In the genomic region with DNA sequence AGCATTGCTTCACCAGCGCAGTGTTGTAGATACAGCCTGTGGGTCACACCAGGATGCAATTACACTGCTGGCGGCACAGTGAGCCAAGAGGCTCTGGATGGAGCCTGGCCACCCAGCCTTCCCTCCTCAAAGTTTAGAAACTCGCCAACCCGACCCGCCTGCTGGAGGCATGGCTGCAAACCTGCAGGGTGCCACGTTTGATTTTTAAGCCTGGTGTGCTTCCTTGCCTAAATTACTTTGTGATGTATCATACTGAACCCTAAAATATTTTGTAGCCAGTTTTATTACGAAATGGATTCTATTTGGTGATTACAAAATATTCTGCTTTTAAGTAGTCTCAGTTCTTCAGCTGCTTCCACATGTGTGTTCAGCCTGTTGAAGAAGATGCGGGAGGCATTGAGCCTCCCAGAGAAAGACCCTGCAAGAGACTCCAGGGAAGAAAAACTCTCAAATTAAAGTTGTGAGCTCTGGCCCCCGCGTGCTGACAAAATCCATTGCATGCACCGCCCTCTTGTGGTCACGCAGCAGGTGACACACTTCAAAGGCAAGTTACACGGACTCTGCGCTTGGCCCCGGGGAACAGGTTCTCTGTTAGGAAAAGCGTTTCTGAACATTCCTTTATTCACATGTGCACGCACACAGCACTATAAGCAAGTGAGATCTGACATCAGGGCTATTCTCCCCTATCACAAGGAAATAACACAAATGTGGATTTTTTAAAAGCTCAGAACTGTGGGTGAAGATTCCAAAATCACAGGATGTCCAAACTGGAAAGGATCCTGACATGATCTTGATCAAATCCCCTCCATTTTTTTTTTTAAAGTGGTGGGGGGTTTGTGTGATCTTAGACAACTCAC, we compare ENCODE assay signal across 8 cellular contexts.
A peak's percentile ranks its signal among the peaks of the same experiment; 100 is the strongest.
DNase-seq lines count a peak whose midpoint lies in the region; ATAC-seq and TF ChIP-seq lines count a peak whose summit lies in the region.

No MANE protein-coding gene starts in this region.

- peak; percentile 72 for TF ChIP-seq CTCF in natural killer cell (IDR thresholded peaks at IDR 0.05)

- no peaks in the 10 kb centered on the region for H3K9me3 Mint-ChIP-seq in natural killer cell
- H3K9me3 Mint-ChIP-seq in stimulated activated effector memory CD8-positive, alpha-beta T cell treated with anti-CD3 and anti-CD28 coated beads, Interleukin-12 subunit alpha, Interleukin-12 subunit beta, amount 100 ng/mL, for 72 hours = no peaks in the 10 kb centered on the region

- H3K27me3 ChIP-seq in H7 (ENCODE audit: control insufficient read depth, insufficient read depth, low read length) = no peaks in the 10 kb centered on the region

- ATAC-seq in esophagus mucosa (peak; percentile 59), natural killer cell (peak; percentile 53 to 72 (median 58)), HG02798 (IDR thresholded peaks at IDR 0.05; ENCODE audit: poor library complexity, unreplicated experiment) (no peak)
- peak; percentile 51 for ATAC-seq in stimulated activated effector memory CD8-positive, alpha-beta T cell treated with anti-CD3 and anti-CD28 coated beads, Interleukin-12 subunit alpha, Interleukin-12 subunit beta, amount 100 ng/mL, for 72 hours

- H3K27me3 Mint-ChIP-seq in natural killer cell (ENCODE audit: low read depth in 2 of 2) = peaks cover 15 to 18% of the 10 kb centered on the region in 2 donors

- no peaks in the 10 kb centered on the region for H3K4me1 Mint-ChIP-seq in natural killer cell
- H3K4me1 Mint-ChIP-seq in stimulated activated effector memory CD8-positive, alpha-beta T cell treated with anti-CD3 and anti-CD28 coated beads, Interleukin-12 subunit alpha, Interleukin-12 subunit beta, amount 100 ng/mL, for 72 hours = no peaks in the 10 kb centered on the region

- H3K4me3 Mint-ChIP-seq in natural killer cell = no peak overlapping the region
- no peak overlapping the region for H3K4me3 Mint-ChIP-seq in stimulated activated effector memory CD8-positive, alpha-beta T cell treated with anti-CD3 and anti-CD28 coated beads, Interleukin-12 subunit alpha, Interleukin-12 subunit beta, amount 100 ng/mL, for 72 hours

- no peaks in the 10 kb centered on the region for H3K36me3 ChIP-seq in H7 (replicated peaks; ENCODE audit: control insufficient read depth, insufficient read depth, low read length)

- H3K36me3 Mint-ChIP-seq in natural killer cell = no peaks in the 10 kb centered on the region
- H3K36me3 Mint-ChIP-seq in stimulated activated effector memory CD8-positive, alpha-beta T cell treated with anti-CD3 and anti-CD28 coated beads, Interleukin-12 subunit alpha, Interleukin-12 subunit beta, amount 100 ng/mL, for 72 hours = no peaks in the 10 kb centered on the region

- no peak overlapping the region for H3K27ac Mint-ChIP-seq in natural killer cell
- H3K27ac Mint-ChIP-seq in stimulated activated effector memory CD8-positive, alpha-beta T cell treated with anti-CD3 and anti-CD28 coated beads, Interleukin-12 subunit alpha, Interleukin-12 subunit beta, amount 100 ng/mL, for 72 hours = no peak overlapping the region

- DNase-seq in AG20443 (ENCODE audit: low spot score) = peak; percentile 90
- DNase-seq in H7 = peak; percentile 87
- DNase-seq in NCI-H82 (lab: John Stamatoyannopoulos, UW) = peak; percentile 68
- DNase-seq in activated CD8-positive, alpha-beta memory T cell treated with anti-CD3 and anti-CD28 coated beads, Interleukin-2, amount 50 U/mL, for 24 hours (ENCODE audit: extremely low read depth) = peak; percentile 3
- peak; percentile 33 for DNase-seq in natural killer cell
- DNase-seq in stimulated activated effector memory CD8-positive, alpha-beta T cell treated with anti-CD3 and anti-CD28 coated beads, Interleukin-12 subunit alpha, Interleukin-12 subunit beta, amount 100 ng/mL, for 72 hours (ENCODE audit: low spot score in 2 of 2) = peak; percentile 30 to 67

- intact Hi-C loops in natural killer cell (cut with micrococcal nuclease) = loop anchor here (2.0 kb wide), 1 partner anchor 414 kb away; no protein-coding TSS in a partner anchor

- no peak overlapping the region for H3K4me3 ChIP-seq in H7 (ENCODE audit: insufficient read depth, low read depth, low read length)

Comparison
In these comparisons a context has a peak if more than half of its experiments do, and no peak if none do; other contexts are left out.
1. DNase-seq: peak in every context shown above with its lines; median percentile 90 in AG20443; 87 in H7; 68 in NCI-H82; 48 in stimulated activated effector memory CD8-positive, alpha-beta T cell treated with anti-CD3 and anti-CD28 coated beads, Interleukin-12 subunit alpha, Interleukin-12 subunit beta, amount 100 ng/mL, for 72 hours; 33 in natural killer cell; 3 in activated CD8-positive, alpha-beta memory T cell treated with anti-CD3 and anti-CD28 coated beads, Interleukin-2, amount 50 U/mL, for 24 hours.